15 cellular contexts compared by ENCODE assay signal in genomic region chr10:63698815-63699205, GRCh38.
DNase-seq lines count a peak whose midpoint lies in the region; ATAC-seq and TF ChIP-seq lines count a peak whose summit lies in the region.
"Had no signal": no experiment of that assay in that cellular context is flagged by ENCODE, and none has a peak within 500 bp of the region (broad histone marks: within the 10 kb centered on the region; RNA-seq: fewer than 3 reads in every experiment).

No MANE protein-coding gene starts in this region.

- no peak overlapping the region for H3K4me3 ChIP-seq in heart right ventricle
- no peak overlapping the region for H3K4me3 ChIP-seq in stomach smooth muscle (ENCODE audit: low read length in 2 of 2)
- H3K4me3 ChIP-seq: dorsolateral prefrontal cortex, pancreas had no signal

- H3K27ac ChIP-seq in adipose tissue (ENCODE audit: low read depth, low read length) (peak overlapping the region; percentile 0), heart right ventricle (peak overlapping the region in 9 of 10 donors; percentile 5 to 87 (median 81)), stomach smooth muscle (ENCODE audit: low read length) (peak overlapping the region; percentile 66)

- TF ChIP-seq POLR2A in GM18505 (IDR thresholded peaks at IDR 0.05; ENCODE audit: borderline replicate concordance, extremely low read depth, insufficient read depth, insufficient read length): no peak

- no peaks in the 10 kb centered on the region for H3K36me3 ChIP-seq in heart right ventricle
- H3K36me3 ChIP-seq in stomach smooth muscle (ENCODE audit: control insufficient read depth in 2 of 2, insufficient read depth in 2 of 2, low read length in 2 of 2): no peaks in the 10 kb centered on the region
- H3K36me3 ChIP-seq: pancreas had no signal

- no peaks in the 10 kb centered on the region for H3K9me3 ChIP-seq in heart right ventricle
- no peaks in the 10 kb centered on the region for H3K9me3 ChIP-seq in stomach smooth muscle (ENCODE audit: control insufficient read depth in 2 of 2, low read length in 2 of 2)
- H3K9me3 ChIP-seq: pancreas had no signal

- peak in 1 of 9 donors; percentile 6 for TF ChIP-seq CTCF in heart right ventricle (IDR thresholded peaks at IDR 0.05)

- ATAC-seq in GM18505 (IDR thresholded peaks at IDR 0.05; ENCODE audit: unreplicated experiment): peak; percentile 5
- peak in 7 of 8 donors; percentile 25 to 63 (median 34) for ATAC-seq in heart right ventricle
- no peak for ATAC-seq in left colon

- H3K4me1 ChIP-seq in heart right ventricle (peaks cover 10 to 57% (median 32%) of the 10 kb centered on the region in 9 donors), stomach smooth muscle (ENCODE audit: control insufficient read depth, insufficient read depth, low read length) (peaks cover 21% of the 10 kb centered on the region)

- intact Hi-C loops in heart right ventricle (cut with DNase I) (loop anchor here in 1 of 10 donors (5.0 kb wide), 1 partner anchor 67 kb away; no protein-coding TSS in a partner anchor), left colon (cut with DNase I, micrococcal nuclease) (no loop called here)

- WGBS in adipose tissue, 3 donors: 66 to 84% (median 79%) methylated on average over 2 of the region's 2 CpGs
- 66 to 82% methylated on average over 2 of the region's 2 CpGs for WGBS in heart right ventricle, 2 donors

- H3K9ac ChIP-seq in stomach smooth muscle (ENCODE audit: low read length in 2 of 2): no peak overlapping the region

- H3K27me3 ChIP-seq in heart right ventricle: no peaks in the 10 kb centered on the region
- no peaks in the 10 kb centered on the region for H3K27me3 ChIP-seq in stomach smooth muscle (ENCODE audit: control insufficient read depth in 1 of 2, insufficient read depth in 2 of 2, low read length in 2 of 2)
- H3K27me3 ChIP-seq: dorsolateral prefrontal cortex, pancreas had no signal

- DNase-seq in heart right ventricle (no peak), medulla oblongata (ENCODE audit: extremely low spot score) (no peak), left colon (no peak), NCI-H226 (no peak), anterior cingulate cortex (lab: John Stamatoyannopoulos, UW) (no peak)
- DNase-seq: activated CD4-positive, alpha-beta memory T cell treated with anti-CD3 and anti-CD28 coated beads, Interleukin-2, amount 10 ng/mL, durations not matched to agents 7 days and 5 days; COR-L47; dorsolateral prefrontal cortex; glutamatergic neuron; NCI-H2081 treated with DMSO at 0.1 percent for 48 hours; pancreas; stimulated activated CD4-positive, alpha-beta T cell treated with anti-CD3 and anti-CD28 coated beads, Interleukin-4, amount 100 ng/mL, for 1 hour had no signal

Comparison
In these comparisons a context has a peak if more than half of its experiments do, and no peak if none do; other contexts are left out.
1. H3K27ac ChIP-seq: peak in every context shown above with its lines; median percentile 81 in heart right ventricle; 66 in stomach smooth muscle; 0 in adipose tissue.